In genomic region chr6:39357998-39358686, GRCh38 we compare ENCODE assay signal across 1 cellular context.
A peak's percentile ranks its signal among the peaks of the same experiment; 100 is the strongest.
TF ChIP-seq lines count a peak whose summit lies in the region.

No MANE protein-coding gene starts in this region.

TF ChIP-seq in K562, 482 proteins besides CTCF, POLR2A, EP300 and RAD21:
- TF ChIP-seq NFIC (IDR thresholded peaks at IDR 0.05) (peak; percentile 37; the same call in 1 of the 2 replicates), MXI1 (IDR thresholded peaks at IDR 0.05; ENCODE audit: low read depth, low read length) (no peak)
TF ChIP-seq in K562: peak in this region for 1.
